In genomic region chr2:133579295-133579694, GRCh38 we compare ENCODE assay signal across 16 cellular contexts. TPM values are rescaled to one million over a fixed set of nuclear protein-coding genes. Genes with fewer than 3 reads are reported as not detected.
DNase-seq lines count a peak whose midpoint lies in the region; ATAC-seq and TF ChIP-seq lines count a peak whose summit lies in the region.
"Had no signal": no experiment of that assay in that cellular context is flagged by ENCODE, and none has a peak within 500 bp of the region (broad histone marks: within the 10 kb centered on the region; RNA-seq: fewer than 3 reads in every experiment).

No MANE protein-coding gene starts in this region.

- H3K23ac ChIP-seq in trophoblast cell (ENCODE audit: low read length): no peak overlapping the region

- no peak overlapping the region for H2AK5ac ChIP-seq in trophoblast cell (ENCODE audit: low read length)

- H2AFZ ChIP-seq in GM23338 (0 out of 2 replicates have a peak overlapping the region, but pooled peaks have one; percentile 28), trophoblast cell (ENCODE audit: insufficient read depth, low read length, poor library complexity) (no peak overlapping the region)

- TF ChIP-seq CTCF in GM23338 (conservative IDR thresholded peaks at IDR 0.05; ENCODE audit: low read depth in 2 of 2): no peak
- TF ChIP-seq CTCF in fibroblast of the aortic adventitia (IDR thresholded peaks at IDR 0.05; ENCODE audit: insufficient read depth, low read length): no peak
- TF ChIP-seq CTCF in psoas muscle (IDR thresholded peaks at IDR 0.05): no peak

- H3K27ac ChIP-seq in GM23338 (ENCODE audit: low read depth) (no peak overlapping the region), psoas muscle (no peak overlapping the region), trophoblast cell (ENCODE audit: low read depth, low read length) (no peak overlapping the region)
- H3K27ac ChIP-seq: BLaER1 had no signal

- no peaks in the 10 kb centered on the region for H3K79me1 ChIP-seq in trophoblast cell (ENCODE audit: low read length)

- peaks cover 9% of the 10 kb centered on the region; the same call in 2 of the 3 replicates for H3K4me1 Mint-ChIP-seq in GM23338
- H3K4me1 Mint-ChIP-seq: stimulated activated naive B cell treated with anti-CD40 and anti-IgM and Interleukin-4, amounts not matched to agents 10 μg/mL and 1 μg/mL and 100 μg/mL, for 72 hours had no signal

- H3K9me2 ChIP-seq in GM23338 (ENCODE audit: insufficient read depth): 0 out of 2 replicates have a peak, but pooled peaks cover 4% of the 10 kb centered on the region

- H2BK12ac ChIP-seq in trophoblast cell (ENCODE audit: low read length): no peak overlapping the region

- no peak overlapping the region for H3K18ac ChIP-seq in trophoblast cell (ENCODE audit: low read length)

- H3K4me3 ChIP-seq in GM23338 (no peak overlapping the region), fibroblast of the aortic adventitia (ENCODE audit: low read depth, low read length) (no peak overlapping the region), psoas muscle (no peak overlapping the region), trophoblast cell (ENCODE audit: low read depth, low read length) (no peak overlapping the region)
- H3K4me3 ChIP-seq: BLaER1, K562 had no signal

- H3K14ac ChIP-seq in trophoblast cell (ENCODE audit: low read length): no peak overlapping the region

- no peak overlapping the region for H4K12ac ChIP-seq in trophoblast cell (ENCODE audit: low read depth, low read length)

- no peak overlapping the region for H3K4me2 ChIP-seq in GM23338
- H3K4me2 ChIP-seq in trophoblast cell (ENCODE audit: low read length): no peak overlapping the region
- H3K4me2 ChIP-seq: BLaER1 had no signal

- H3K27me3 Mint-ChIP-seq in GM23338 (ENCODE audit: insufficient read depth, low read depth, poor library complexity): peaks cover 3% of the 10 kb centered on the region

- H4K20me1 ChIP-seq in GM23338 (replicated peaks; ENCODE audit: insufficient read depth): no peaks in the 10 kb centered on the region
- H4K20me1 ChIP-seq: BLaER1 had no signal

- H3K27ac Mint-ChIP-seq in GM23338: no peak overlapping the region
- H3K27ac Mint-ChIP-seq: stimulated activated naive B cell treated with anti-CD40 and anti-IgM and Interleukin-4, amounts not matched to agents 10 μg/mL and 1 μg/mL and 100 μg/mL, for 72 hours had no signal

- no peaks in the 10 kb centered on the region for H3K9me3 Mint-ChIP-seq in GM23338
- H3K9me3 Mint-ChIP-seq: stimulated activated naive B cell treated with anti-CD40 and anti-IgM and Interleukin-4, amounts not matched to agents 10 μg/mL and 1 μg/mL and 100 μg/mL, for 72 hours had no signal

- no peak overlapping the region for H4K8ac ChIP-seq in trophoblast cell (ENCODE audit: low read depth, low read length)

- H3K36me3 ChIP-seq in GM23338 (ENCODE audit: insufficient read depth) (no peaks in the 10 kb centered on the region), psoas muscle (ENCODE audit: insufficient read depth in 1 of 2, low read depth in 1 of 2) (no peaks in the 10 kb centered on the region), trophoblast cell (ENCODE audit: control insufficient read depth in 1 of 2, insufficient read depth in 2 of 2, low read length in 2 of 2) (no peaks in the 10 kb centered on the region)
- H3K36me3 ChIP-seq: BLaER1 had no signal

- no peak overlapping the region for H4K91ac ChIP-seq in trophoblast cell (ENCODE audit: low read depth, low read length)

- H3K36me3 Mint-ChIP-seq in GM23338 (ENCODE audit: low read depth): no peaks in the 10 kb centered on the region
- H3K36me3 Mint-ChIP-seq: stimulated activated naive B cell treated with anti-CD40 and anti-IgM and Interleukin-4, amounts not matched to agents 10 μg/mL and 1 μg/mL and 100 μg/mL, for 72 hours had no signal

- H3K4me1 ChIP-seq in GM23338 (ENCODE audit: insufficient read depth): peaks cover 9% of the 10 kb centered on the region
- no peaks in the 10 kb centered on the region for H3K4me1 ChIP-seq in psoas muscle
- H3K4me1 ChIP-seq in trophoblast cell (ENCODE audit: control insufficient read depth in 1 of 2, insufficient read depth in 2 of 2, low read length in 2 of 2): peaks cover under 1 to 4% of the 10 kb centered on the region in 2 experiments

- H3K79me2 ChIP-seq in GM23338 (replicated peaks; ENCODE audit: insufficient read depth) (no peaks in the 10 kb centered on the region), trophoblast cell (ENCODE audit: control insufficient read depth, insufficient read depth, low read length, poor library complexity) (no peaks in the 10 kb centered on the region)

- no peak overlapping the region for H3K4me3 Mint-ChIP-seq in GM23338
- H3K4me3 Mint-ChIP-seq: stimulated activated naive B cell treated with anti-CD40 and anti-IgM and Interleukin-4, amounts not matched to agents 10 μg/mL and 1 μg/mL and 100 μg/mL, for 72 hours had no signal

- no peak overlapping the region for H2BK5ac ChIP-seq in trophoblast cell (ENCODE audit: low read depth, low read length, poor library complexity)

- no peak overlapping the region for H3K4ac ChIP-seq in trophoblast cell (ENCODE audit: low read depth, low read length)

- no peak for DNase-seq in GM23338 (ENCODE audit: low spot score)
- peak; percentile 80 for DNase-seq in fibroblast of the aortic adventitia (ENCODE audit: low read depth)
- no peak for DNase-seq in psoas muscle
- no peak for DNase-seq in trophoblast cell
- DNase-seq in activated gamma-delta T cell (lab: John Stamatoyannopoulos, UW): no peak
- no peak for DNase-seq in stimulated activated CD4-positive, alpha-beta T cell treated with anti-CD3 and anti-CD28 coated beads, Interleukin-2, amount 100 ng/mL, for 48 hours
- DNase-seq: activated CD4-positive, alpha-beta T cell treated with anti-CD3 and anti-CD28 coated beads, Interleukin-2, amount 50 U/mL, for 1 hour; kidney glomerular epithelial cell; NCI-H2107; stimulated activated CD4-positive, alpha-beta T cell treated with anti-CD3 and anti-CD28 coated beads, Interleukin-2, amount 100 ng/mL, for 24 hours; stimulated activated naive B cell treated with anti-CD40 and anti-IgM and Interleukin-4, amounts not matched to agents 10 μg/mL and 1 μg/mL and 100 μg/mL, for 72 hours had no signal

- no peak overlapping the region for H2BK120ac ChIP-seq in trophoblast cell (ENCODE audit: insufficient read depth, low read length, poor library complexity)

- no peaks in the 10 kb centered on the region for H3F3A ChIP-seq in GM23338 (replicated peaks; ENCODE audit: low read depth)

- ATAC-seq in GM23338: no peak
- no peak for ATAC-seq in SK-N-SH treated with all-trans-retinoic acid at 6 μM for 48 hours
- peak in 3 of 4 donors; percentile 65 to 87 (median 80) for ATAC-seq in psoas muscle
- ATAC-seq in HG03342 (IDR thresholded peaks at IDR 0.05; ENCODE audit: unreplicated experiment): no peak
- ATAC-seq: K562; stimulated activated naive B cell treated with anti-CD40 and anti-IgM and Interleukin-4, amounts not matched to agents 10 μg/mL and 1 μg/mL and 100 μg/mL, for 72 hours had no signal

- WGBS in psoas muscle, 3 donors: 31 to 32% (median 31%) methylated on average over 1 of the region's 1 CpG
- no CpG with 5 or more reads among the region's 1 CpG for WGBS in trophoblast cell (ENCODE audit: extremely low coverage, insufficient coverage, insufficient read length)

- H3K9me3 ChIP-seq in psoas muscle (no peaks in the 10 kb centered on the region), trophoblast cell (ENCODE audit: insufficient read depth, low read depth, low read length) (peaks cover 3% of the 10 kb centered on the region)
- H3K9me3 ChIP-seq: BLaER1 had no signal

- H3K27me3 ChIP-seq in GM23338 (ENCODE audit: insufficient read depth) (no peaks in the 10 kb centered on the region), psoas muscle (ENCODE audit: insufficient read depth in 3 of 3, low read length in 2 of 3) (no peaks in the 10 kb centered on the region), trophoblast cell (ENCODE audit: insufficient read depth, low read length) (no peaks in the 10 kb centered on the region)
- H3K27me3 ChIP-seq: BLaER1 had no signal

- intact Hi-C loops in psoas muscle (cut with DNase I): no loop called here

- H3K9ac ChIP-seq in trophoblast cell (ENCODE audit: low read length): no peak overlapping the region
- H3K9ac ChIP-seq: BLaER1 had no signal

TF ChIP-seq in GM23338, 12 proteins besides CTCF, POLR2A, EP300 and RAD21:
- TF ChIP-seq JUNB (IDR thresholded peaks at IDR 0.05; ENCODE audit: unreplicated experiment) (no peak), NANOG (IDR thresholded peaks at IDR 0.05; ENCODE audit: borderline replicate concordance) (no peak), ZNF114 (CRISPR knock-in tag; IDR thresholded peaks at IDR 0.05) (no peak)

TF ChIP-seq in SK-N-SH treated with all-trans-retinoic acid at 6 μM for 48 hours, 23 proteins besides CTCF, POLR2A, EP300 and RAD21:
- TF ChIP-seq OSR1 (CRISPR knock-in tag; IDR thresholded peaks at IDR 0.05): no peak
- TF ChIP-seq ZNF70 (CRISPR knock-in tag; IDR thresholded peaks at IDR 0.05): no peak
- peak; percentile 35 for TF ChIP-seq ISL1 (CRISPR knock-in tag; IDR thresholded peaks at IDR 0.05)
- TF ChIP-seq TCF4 (CRISPR knock-in tag; IDR thresholded peaks at IDR 0.05; ENCODE audit: borderline replicate concordance): no peak

RNA-seq across cellular contexts. Expression of gene NCKAP5, which starts 11.0 kb away (rescaled TPM):
- total RNA-seq in GM23338 (2014; rRNA removed; shearing (Covaris generic)): 0.31 and 0.73 TPM in 2 replicates
- polyA plus RNA-seq in GM23338 (2016; fragmentation: Nextera tagmentation; extraction: Ambion mirVana): 0.23 and 0.34 TPM in 2 replicates
- total RNA-seq in fibroblast of the aortic adventitia (ENCODE audit: low replicate concordance): 1.7 and 4.4 TPM in 2 replicates
- total RNA-seq in psoas muscle: 1 to 10 TPM in 1 of 4 donors, under 1 TPM in 3; 0.15 to 1.2 (median 0.55) TPM
- polyA plus RNA-seq in psoas muscle: under 1 TPM; 0.03 to 0.22 (median 0.05) TPM
- 0.15 and 0.23 TPM in 2 replicates for polyA plus RNA-seq in trophoblast cell (2013)
- total RNA-seq: K562; T-helper 2 cell treated with Interferon-gamma antibody and Interleukin-4, amounts not matched to agents 100 ng/mL and 5 ng/mL, for 36 hours had no signal
- polyA plus RNA-seq: K562 had no signal

Comparison
In these comparisons a context has a peak if more than half of its experiments do, and no peak if none do; other contexts are left out.
1. ATAC-seq: peak in psoas muscle (3 of 4); none in GM23338 (single experiment), SK-N-SH treated with all-trans-retinoic acid at 6 μM for 48 hours (single experiment) and HG03342 (single experiment).